In genomic region chr3:77460326-77460725, GRCh38 we compare ENCODE assay signal across 1 cellular context.
TF ChIP-seq lines count a peak whose summit lies in the region.

No MANE protein-coding gene starts in this region.

TF ChIP-seq in IMR-90, 13 proteins besides CTCF, POLR2A, EP300 and RAD21:
- no peak for TF ChIP-seq BHLHE40 (IDR thresholded peaks at IDR 0.05; ENCODE audit: low read depth, low read length)
- no peak for TF ChIP-seq MXI1 (IDR thresholded peaks at IDR 0.05; ENCODE audit: borderline replicate concordance, low read depth, low read length)
- no peak for TF ChIP-seq SMC3 (IDR thresholded peaks at IDR 0.05; ENCODE audit: low read depth, low read length)
- TF ChIP-seq ELK1 (IDR thresholded peaks at IDR 0.05; ENCODE audit: borderline replicate concordance, low read depth, low read length), result no peak
- TF ChIP-seq CHD1 (IDR thresholded peaks at IDR 0.05; ENCODE audit: low read depth, low read length), result no peak
- TF ChIP-seq NFE2L2 (IDR thresholded peaks at IDR 0.05; ENCODE audit: low read depth, low read length), result no peak
- TF ChIP-seq MAZ (IDR thresholded peaks at IDR 0.05; ENCODE audit: borderline replicate concordance, low read depth, low read length), result no peak
- no peak for TF ChIP-seq MAFK (IDR thresholded peaks at IDR 0.05; ENCODE audit: low read depth, low read length)
- TF ChIP-seq USF2 (IDR thresholded peaks at IDR 0.05; ENCODE audit: low read depth, low read length), result no peak
- TF ChIP-seq CEBPB (IDR thresholded peaks at IDR 0.05; ENCODE audit: low read depth, low read length), result no peak
- TF ChIP-seq FOS (IDR thresholded peaks at IDR 0.05; ENCODE audit: low read depth, low read length), result no peak
